Comparison of ENCODE assay signal across 1 cellular context in the genomic region with DNA sequence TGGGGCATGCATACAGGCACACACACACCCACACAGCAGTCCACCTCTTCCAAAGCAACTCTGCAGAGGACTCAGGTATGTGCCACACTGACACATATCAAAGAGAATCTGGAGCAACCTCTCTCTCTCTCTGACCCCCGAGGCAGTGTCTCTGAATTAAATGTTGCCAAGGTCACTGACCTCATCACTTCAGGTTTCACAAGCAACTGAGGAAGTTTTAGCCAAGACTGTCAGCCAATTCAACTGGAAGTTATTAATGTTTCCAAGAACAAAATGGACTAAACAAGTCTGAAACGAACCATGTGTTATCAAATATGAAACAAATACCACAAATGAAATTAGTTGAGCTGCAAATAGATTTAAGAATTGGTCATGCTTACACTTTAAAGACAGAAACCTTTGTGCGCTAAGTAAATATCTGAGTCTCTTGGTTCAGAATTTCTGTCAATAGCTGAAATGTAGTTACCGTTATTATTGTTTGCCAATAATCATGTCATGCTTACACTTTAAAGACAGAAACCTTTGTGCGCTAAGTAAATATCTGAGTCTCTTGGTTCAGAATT.
TF ChIP-seq lines count a peak whose summit lies in the region.

No MANE protein-coding gene starts in this region.

TF ChIP-seq in HepG2, 621 proteins besides CTCF, POLR2A, EP300 and RAD21 (continued from another document and continues in another):
- TF ChIP-seq KDM5B (CRISPR knock-in tag; IDR thresholded peaks at IDR 0.05; ENCODE audit: borderline replicate concordance) (no peak), ZNF3 (CRISPR knock-in tag; IDR thresholded peaks at IDR 0.05) (no peak), MEIS1 (CRISPR knock-in tag; IDR thresholded peaks at IDR 0.05; ENCODE audit: borderline replicate concordance) (no peak; the same call in 1 of the 2 replicates), PAF1 (CRISPR knock-in tag; IDR thresholded peaks at IDR 0.05) (no peak), ZNF839 (CRISPR knock-in tag; IDR thresholded peaks at IDR 0.05; ENCODE audit: borderline replicate concordance) (no peak), PHF21A (CRISPR knock-in tag; IDR thresholded peaks at IDR 0.05) (no peak; the same call in 1 of the 2 replicates), ZNF557 (CRISPR knock-in tag; IDR thresholded peaks at IDR 0.05) (no peak), RARA (CRISPR knock-in tag; IDR thresholded peaks at IDR 0.05) (peak; percentile 67), SNAI1 (CRISPR knock-in tag; IDR thresholded peaks at IDR 0.05; ENCODE audit: borderline replicate concordance) (no peak), ZNF83 (CRISPR knock-in tag; IDR thresholded peaks at IDR 0.05; ENCODE audit: borderline replicate concordance) (no peak), ZNF34 (CRISPR knock-in tag; IDR thresholded peaks at IDR 0.05; ENCODE audit: borderline replicate concordance) (no peak), ZNF552 (CRISPR knock-in tag; IDR thresholded peaks at IDR 0.05; ENCODE audit: borderline replicate concordance) (no peak), SOX13 (IDR thresholded peaks at IDR 0.05) (0 out of 2 replicates have a peak, but pooled peaks have one; percentile 52), SOX13 (CRISPR knock-in tag; conservative IDR thresholded peaks at IDR 0.05 in 1 of 2, IDR thresholded peaks at IDR 0.05 in 1 of 2) (peak in 1 of 2 experiments; percentile 72; a peak in 2 of 4 replicates), NR2F2 (IDR thresholded peaks at IDR 0.05; ENCODE audit: borderline replicate concordance, low read depth) (peak; percentile 91), HOXA5 (CRISPR knock-in tag; IDR thresholded peaks at IDR 0.05) (no peak; the same call in 1 of the 2 replicates), ZFP36 (IDR thresholded peaks at IDR 0.05; ENCODE audit: borderline replicate concordance, low read depth, low read length, partially characterized antibody) (no peak), ZNF7 (CRISPR knock-in tag; IDR thresholded peaks at IDR 0.05) (no peak), ZNF792 (CRISPR knock-in tag; IDR thresholded peaks at IDR 0.05) (no peak), DPF2 (CRISPR knock-in tag; IDR thresholded peaks at IDR 0.05; ENCODE audit: borderline replicate concordance, low read depth) (no peak; the same call in 1 of the 2 replicates), ZNF136 (CRISPR knock-in tag; IDR thresholded peaks at IDR 0.05; ENCODE audit: low read depth) (no peak), ZNF484 (CRISPR knock-in tag; IDR thresholded peaks at IDR 0.05; ENCODE audit: borderline replicate concordance, low read depth) (no peak), JUN (CRISPR knock-in tag; IDR thresholded peaks at IDR 0.05) (no peak), ZNF282 (IDR thresholded peaks at IDR 0.05; ENCODE audit: partially characterized antibody) (no peak), ZNF33B (CRISPR knock-in tag; IDR thresholded peaks at IDR 0.05) (no peak), ZZZ3 (CRISPR knock-in tag; IDR thresholded peaks at IDR 0.05; ENCODE audit: borderline replicate concordance) (no peak), ZNF230 (CRISPR knock-in tag; IDR thresholded peaks at IDR 0.05) (no peak), ZNF619 (CRISPR knock-in tag; IDR thresholded peaks at IDR 0.05) (no peak), NFIC (IDR thresholded peaks at IDR 0.05; ENCODE audit: low read length) (peak; percentile 83; the same call in 1 of the 2 replicates), EZH2 (conservative IDR thresholded peaks at IDR 0.05; ENCODE audit: low read depth, low read length) (no peak), ZNF589 (CRISPR knock-in tag; conservative IDR thresholded peaks at IDR 0.05) (no peak), ZNF790 (CRISPR knock-in tag; IDR thresholded peaks at IDR 0.05; ENCODE audit: borderline replicate concordance) (no peak), TCF7 (IDR thresholded peaks at IDR 0.05; ENCODE audit: low read depth) (peak; percentile 74; the same call in 1 of the 2 replicates), RBM22 (optimal IDR thresholded peaks at IDR 0.05; ENCODE audit: low read length) (no peak), TMF1 (CRISPR knock-in tag; IDR thresholded peaks at IDR 0.05; ENCODE audit: low read depth) (no peak), PLRG1 (conservative IDR thresholded peaks at IDR 0.05) (no peak), IKZF1 (IDR thresholded peaks at IDR 0.05) (no peak), ZNF17 (CRISPR knock-in tag; IDR thresholded peaks at IDR 0.05) (no peak), ZNF558 (CRISPR knock-in tag; IDR thresholded peaks at IDR 0.05; ENCODE audit: borderline replicate concordance) (no peak), CENPT (CRISPR knock-in tag; IDR thresholded peaks at IDR 0.05; ENCODE audit: low read depth) (no peak), PAX8 (CRISPR knock-in tag; IDR thresholded peaks at IDR 0.05; ENCODE audit: borderline replicate concordance) (no peak), SETDB1 (CRISPR knock-in tag; IDR thresholded peaks at IDR 0.05; ENCODE audit: borderline replicate concordance) (no peak)
- TF ChIP-seq, protein P1, sequence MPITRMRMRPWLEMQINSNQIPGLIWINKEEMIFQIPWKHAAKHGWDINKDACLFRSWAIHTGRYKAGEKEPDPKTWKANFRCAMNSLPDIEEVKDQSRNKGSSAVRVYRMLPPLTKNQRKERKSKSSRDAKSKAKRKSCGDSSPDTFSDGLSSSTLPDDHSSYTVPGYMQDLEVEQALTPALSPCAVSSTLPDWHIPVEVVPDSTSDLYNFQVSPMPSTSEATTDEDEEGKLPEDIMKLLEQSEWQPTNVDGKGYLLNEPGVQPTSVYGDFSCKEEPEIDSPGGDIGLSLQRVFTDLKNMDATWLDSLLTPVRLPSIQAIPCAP (CRISPR knock-in tag; IDR thresholded peaks at IDR 0.05; ENCODE audit: low read depth), result no peak
- TF ChIP-seq, protein P2, sequence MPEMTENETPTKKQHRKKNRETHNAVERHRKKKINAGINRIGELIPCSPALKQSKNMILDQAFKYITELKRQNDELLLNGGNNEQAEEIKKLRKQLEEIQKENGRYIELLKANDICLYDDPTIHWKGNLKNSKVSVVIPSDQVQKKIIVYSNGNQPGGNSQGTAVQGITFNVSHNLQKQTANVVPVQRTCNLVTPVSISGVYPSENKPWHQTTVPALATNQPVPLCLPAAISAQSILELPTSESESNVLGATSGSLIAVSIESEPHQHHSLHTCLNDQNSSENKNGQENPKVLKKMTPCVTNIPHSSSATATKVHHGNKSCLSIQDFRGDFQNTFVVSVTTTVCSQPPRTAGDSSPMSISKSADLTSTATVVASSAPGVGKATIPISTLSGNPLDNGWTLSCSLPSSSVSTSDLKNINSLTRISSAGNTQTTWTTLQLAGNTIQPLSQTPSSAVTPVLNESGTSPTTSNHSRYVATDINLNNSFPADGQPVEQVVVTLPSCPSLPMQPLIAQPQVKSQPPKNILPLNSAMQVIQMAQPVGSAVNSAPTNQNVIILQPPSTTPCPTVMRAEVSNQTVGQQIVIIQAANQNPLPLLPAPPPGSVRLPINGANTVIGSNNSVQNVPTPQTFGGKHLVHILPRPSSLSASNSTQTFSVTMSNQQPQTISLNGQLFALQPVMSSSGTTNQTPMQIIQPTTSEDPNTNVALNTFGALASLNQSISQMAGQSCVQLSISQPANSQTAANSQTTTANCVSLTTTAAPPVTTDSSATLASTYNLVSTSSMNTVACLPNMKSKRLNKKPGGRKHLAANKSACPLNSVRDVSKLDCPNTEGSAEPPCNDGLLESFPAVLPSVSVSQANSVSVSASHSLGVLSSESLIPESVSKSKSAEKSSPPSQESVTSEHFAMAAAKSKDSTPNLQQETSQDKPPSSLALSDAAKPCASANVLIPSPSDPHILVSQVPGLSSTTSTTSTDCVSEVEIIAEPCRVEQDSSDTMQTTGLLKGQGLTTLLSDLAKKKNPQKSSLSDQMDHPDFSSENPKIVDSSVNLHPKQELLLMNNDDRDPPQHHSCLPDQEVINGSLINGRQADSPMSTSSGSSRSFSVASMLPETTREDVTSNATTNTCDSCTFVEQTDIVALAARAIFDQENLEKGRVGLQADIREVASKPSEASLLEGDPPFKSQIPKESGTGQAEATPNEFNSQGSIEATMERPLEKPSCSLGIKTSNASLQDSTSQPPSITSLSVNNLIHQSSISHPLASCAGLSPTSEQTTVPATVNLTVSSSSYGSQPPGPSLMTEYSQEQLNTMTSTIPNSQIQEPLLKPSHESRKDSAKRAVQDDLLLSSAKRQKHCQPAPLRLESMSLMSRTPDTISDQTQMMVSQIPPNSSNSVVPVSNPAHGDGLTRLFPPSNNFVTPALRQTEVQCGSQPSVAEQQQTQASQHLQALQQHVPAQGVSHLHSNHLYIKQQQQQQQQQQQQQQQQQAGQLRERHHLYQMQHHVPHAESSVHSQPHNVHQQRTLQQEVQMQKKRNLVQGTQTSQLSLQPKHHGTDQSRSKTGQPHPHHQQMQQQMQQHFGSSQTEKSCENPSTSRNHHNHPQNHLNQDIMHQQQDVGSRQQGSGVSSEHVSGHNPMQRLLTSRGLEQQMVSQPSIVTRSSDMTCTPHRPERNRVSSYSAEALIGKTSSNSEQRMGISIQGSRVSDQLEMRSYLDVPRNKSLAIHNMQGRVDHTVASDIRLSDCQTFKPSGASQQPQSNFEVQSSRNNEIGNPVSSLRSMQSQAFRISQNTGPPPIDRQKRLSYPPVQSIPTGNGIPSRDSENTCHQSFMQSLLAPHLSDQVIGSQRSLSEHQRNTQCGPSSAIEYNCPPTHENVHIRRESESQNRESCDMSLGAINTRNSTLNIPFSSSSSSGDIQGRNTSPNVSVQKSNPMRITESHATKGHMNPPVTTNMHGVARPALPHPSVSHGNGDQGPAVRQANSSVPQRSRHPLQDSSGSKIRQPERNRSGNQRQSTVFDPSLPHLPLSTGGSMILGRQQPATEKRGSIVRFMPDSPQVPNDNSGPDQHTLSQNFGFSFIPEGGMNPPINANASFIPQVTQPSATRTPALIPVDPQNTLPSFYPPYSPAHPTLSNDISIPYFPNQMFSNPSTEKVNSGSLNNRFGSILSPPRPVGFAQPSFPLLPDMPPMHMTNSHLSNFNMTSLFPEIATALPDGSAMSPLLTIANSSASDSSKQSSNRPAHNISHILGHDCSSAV (CRISPR knock-in tag; IDR thresholded peaks at IDR 0.05; ENCODE audit: borderline replicate concordance), result no peak
- TF ChIP-seq, protein P3, sequence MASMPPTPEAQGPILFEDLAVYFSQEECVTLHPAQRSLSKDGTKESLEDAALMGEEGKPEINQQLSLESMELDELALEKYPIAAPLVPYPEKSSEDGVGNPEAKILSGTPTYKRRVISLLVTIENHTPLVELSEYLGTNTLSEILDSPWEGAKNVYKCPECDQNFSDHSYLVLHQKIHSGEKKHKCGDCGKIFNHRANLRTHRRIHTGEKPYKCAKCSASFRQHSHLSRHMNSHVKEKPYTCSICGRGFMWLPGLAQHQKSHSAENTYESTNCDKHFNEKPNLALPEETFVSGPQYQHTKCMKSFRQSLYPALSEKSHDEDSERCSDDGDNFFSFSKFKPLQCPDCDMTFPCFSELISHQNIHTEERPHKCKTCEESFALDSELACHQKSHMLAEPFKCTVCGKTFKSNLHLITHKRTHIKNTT (CRISPR knock-in tag; IDR thresholded peaks at IDR 0.05), result no peak
- TF ChIP-seq, protein P4, sequence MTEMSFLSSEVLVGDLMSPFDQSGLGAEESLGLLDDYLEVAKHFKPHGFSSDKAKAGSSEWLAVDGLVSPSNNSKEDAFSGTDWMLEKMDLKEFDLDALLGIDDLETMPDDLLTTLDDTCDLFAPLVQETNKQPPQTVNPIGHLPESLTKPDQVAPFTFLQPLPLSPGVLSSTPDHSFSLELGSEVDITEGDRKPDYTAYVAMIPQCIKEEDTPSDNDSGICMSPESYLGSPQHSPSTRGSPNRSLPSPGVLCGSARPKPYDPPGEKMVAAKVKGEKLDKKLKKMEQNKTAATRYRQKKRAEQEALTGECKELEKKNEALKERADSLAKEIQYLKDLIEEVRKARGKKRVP (CRISPR knock-in tag; IDR thresholded peaks at IDR 0.05), result peak in 1 of 2 experiments; percentile 38; a peak in 1 of 4 replicates
- TF ChIP-seq, protein P5, sequence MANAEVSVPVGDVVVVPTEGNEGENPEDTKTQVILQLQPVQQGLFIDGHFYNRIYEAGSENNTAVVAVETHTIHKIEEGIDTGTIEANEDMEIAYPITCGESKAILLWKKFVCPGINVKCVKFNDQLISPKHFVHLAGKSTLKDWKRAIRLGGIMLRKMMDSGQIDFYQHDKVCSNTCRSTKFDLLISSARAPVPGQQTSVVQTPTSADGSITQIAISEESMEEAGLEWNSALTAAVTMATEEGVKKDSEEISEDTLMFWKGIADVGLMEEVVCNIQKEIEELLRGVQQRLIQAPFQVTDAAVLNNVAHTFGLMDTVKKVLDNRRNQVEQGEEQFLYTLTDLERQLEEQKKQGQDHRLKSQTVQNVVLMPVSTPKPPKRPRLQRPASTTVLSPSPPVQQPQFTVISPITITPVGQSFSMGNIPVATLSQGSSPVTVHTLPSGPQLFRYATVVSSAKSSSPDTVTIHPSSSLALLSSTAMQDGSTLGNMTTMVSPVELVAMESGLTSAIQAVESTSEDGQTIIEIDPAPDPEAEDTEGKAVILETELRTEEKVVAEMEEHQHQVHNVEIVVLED (CRISPR knock-in tag; IDR thresholded peaks at IDR 0.05; ENCODE audit: borderline replicate concordance), result no peak
- TF ChIP-seq, protein P6, sequence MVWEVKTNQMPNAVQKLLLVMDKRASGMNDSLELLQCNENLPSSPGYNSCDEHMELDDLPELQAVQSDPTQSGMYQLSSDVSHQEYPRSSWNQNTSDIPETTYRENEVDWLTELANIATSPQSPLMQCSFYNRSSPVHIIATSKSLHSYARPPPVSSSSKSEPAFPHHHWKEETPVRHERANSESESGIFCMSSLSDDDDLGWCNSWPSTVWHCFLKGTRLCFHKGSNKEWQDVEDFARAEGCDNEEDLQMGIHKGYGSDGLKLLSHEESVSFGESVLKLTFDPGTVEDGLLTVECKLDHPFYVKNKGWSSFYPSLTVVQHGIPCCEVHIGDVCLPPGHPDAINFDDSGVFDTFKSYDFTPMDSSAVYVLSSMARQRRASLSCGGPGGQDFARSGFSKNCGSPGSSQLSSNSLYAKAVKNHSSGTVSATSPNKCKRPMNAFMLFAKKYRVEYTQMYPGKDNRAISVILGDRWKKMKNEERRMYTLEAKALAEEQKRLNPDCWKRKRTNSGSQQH (CRISPR knock-in tag; IDR thresholded peaks at IDR 0.05; ENCODE audit: low read depth), result no peak
- TF ChIP-seq, protein P7, sequence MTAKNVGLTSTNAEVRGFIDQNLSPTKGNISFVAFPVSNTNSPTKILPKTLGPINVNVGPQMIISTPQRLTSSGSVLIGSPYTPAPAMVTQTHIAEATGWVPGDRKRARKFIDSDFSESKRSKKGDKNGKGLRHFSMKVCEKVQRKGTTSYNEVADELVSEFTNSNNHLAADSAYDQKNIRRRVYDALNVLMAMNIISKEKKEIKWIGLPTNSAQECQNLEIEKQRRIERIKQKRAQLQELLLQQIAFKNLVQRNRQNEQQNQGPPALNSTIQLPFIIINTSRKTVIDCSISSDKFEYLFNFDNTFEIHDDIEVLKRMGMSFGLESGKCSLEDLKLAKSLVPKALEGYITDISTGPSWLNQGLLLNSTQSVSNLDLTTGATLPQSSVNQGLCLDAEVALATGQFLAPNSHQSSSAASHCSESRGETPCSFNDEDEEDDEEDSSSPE (CRISPR knock-in tag; IDR thresholded peaks at IDR 0.05), result no peak
- TF ChIP-seq, protein P8, sequence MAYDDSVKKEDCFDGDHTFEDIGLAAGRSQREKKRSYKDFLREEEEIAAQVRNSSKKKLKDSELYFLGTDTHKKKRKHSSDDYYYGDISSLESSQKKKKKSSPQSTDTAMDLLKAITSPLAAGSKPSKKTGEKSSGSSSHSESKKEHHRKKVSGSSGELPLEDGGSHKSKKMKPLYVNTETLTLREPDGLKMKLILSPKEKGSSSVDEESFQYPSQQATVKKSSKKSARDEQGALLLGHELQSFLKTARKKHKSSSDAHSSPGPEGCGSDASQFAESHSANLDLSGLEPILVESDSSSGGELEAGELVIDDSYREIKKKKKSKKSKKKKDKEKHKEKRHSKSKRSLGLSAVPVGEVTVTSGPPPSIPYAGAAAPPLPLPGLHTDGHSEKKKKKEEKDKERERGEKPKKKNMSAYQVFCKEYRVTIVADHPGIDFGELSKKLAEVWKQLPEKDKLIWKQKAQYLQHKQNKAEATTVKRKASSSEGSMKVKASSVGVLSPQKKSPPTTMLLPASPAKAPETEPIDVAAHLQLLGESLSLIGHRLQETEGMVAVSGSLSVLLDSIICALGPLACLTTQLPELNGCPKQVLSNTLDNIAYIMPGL (CRISPR knock-in tag; IDR thresholded peaks at IDR 0.05; ENCODE audit: borderline replicate concordance in 1 of 2, low read depth in 1 of 2), result no peak
